ENCODE assay signal across 1 cellular context in the genomic region with DNA sequence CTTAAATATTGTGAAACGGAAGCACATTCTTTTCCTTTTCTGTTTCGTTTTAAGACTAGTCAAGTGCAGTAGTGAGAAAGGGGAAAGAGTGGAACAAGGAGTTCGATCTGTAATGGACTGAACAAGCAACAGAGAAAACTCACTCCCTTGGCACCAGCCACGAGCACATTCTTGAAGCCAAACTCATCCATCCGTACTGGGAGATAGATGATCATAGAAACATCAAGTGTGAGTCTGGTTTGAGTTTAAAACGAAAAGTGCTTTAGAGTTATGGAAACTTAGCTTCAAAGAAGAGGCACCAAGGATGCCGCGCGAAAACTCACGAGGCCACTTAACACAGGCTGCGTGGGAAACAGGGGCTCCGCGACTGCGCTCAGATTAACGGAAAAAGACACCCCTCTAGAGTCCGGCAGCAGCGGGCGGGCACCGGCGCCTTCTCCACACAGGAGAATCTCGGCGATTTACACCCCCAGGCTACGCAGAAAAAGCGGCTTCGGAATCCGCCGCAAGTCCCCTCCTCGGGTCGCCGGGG.
TF ChIP-seq lines count a peak whose summit lies in the region.

No MANE protein-coding gene starts in this region.

TF ChIP-seq in K562, 482 proteins besides CTCF, POLR2A, EP300 and RAD21 (continued from another document):
- TF ChIP-seq, protein P1, sequence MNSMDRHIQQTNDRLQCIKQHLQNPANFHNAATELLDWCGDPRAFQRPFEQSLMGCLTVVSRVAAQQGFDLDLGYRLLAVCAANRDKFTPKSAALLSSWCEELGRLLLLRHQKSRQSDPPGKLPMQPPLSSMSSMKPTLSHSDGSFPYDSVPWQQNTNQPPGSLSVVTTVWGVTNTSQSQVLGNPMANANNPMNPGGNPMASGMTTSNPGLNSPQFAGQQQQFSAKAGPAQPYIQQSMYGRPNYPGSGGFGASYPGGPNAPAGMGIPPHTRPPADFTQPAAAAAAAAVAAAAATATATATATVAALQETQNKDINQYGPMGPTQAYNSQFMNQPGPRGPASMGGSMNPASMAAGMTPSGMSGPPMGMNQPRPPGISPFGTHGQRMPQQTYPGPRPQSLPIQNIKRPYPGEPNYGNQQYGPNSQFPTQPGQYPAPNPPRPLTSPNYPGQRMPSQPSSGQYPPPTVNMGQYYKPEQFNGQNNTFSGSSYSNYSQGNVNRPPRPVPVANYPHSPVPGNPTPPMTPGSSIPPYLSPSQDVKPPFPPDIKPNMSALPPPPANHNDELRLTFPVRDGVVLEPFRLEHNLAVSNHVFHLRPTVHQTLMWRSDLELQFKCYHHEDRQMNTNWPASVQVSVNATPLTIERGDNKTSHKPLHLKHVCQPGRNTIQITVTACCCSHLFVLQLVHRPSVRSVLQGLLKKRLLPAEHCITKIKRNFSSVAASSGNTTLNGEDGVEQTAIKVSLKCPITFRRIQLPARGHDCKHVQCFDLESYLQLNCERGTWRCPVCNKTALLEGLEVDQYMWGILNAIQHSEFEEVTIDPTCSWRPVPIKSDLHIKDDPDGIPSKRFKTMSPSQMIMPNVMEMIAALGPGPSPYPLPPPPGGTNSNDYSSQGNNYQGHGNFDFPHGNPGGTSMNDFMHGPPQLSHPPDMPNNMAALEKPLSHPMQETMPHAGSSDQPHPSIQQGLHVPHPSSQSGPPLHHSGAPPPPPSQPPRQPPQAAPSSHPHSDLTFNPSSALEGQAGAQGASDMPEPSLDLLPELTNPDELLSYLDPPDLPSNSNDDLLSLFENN (IDR thresholded peaks at IDR 0.05; ENCODE audit: low read depth in 2 of 2, low read length in 2 of 2): no peak
- no peak for TF ChIP-seq ZNF140 (CRISPR knock-in tag; IDR thresholded peaks at IDR 0.05)
- no peak for TF ChIP-seq ID3 (CRISPR knock-in tag; IDR thresholded peaks at IDR 0.05)
- no peak for TF ChIP-seq ID3 (tag; IDR thresholded peaks at IDR 0.05)
- TF ChIP-seq ZNF311 (CRISPR knock-in tag; IDR thresholded peaks at IDR 0.05): 0 out of 2 replicates have a peak, but pooled peaks have one; percentile 35
- no peak for TF ChIP-seq ESRRB (CRISPR knock-in tag; IDR thresholded peaks at IDR 0.05; ENCODE audit: borderline replicate concordance)
- TF ChIP-seq RBFOX2 (IDR thresholded peaks at IDR 0.05; ENCODE audit: low read depth, low read length): no peak
- TF ChIP-seq, protein P2, sequence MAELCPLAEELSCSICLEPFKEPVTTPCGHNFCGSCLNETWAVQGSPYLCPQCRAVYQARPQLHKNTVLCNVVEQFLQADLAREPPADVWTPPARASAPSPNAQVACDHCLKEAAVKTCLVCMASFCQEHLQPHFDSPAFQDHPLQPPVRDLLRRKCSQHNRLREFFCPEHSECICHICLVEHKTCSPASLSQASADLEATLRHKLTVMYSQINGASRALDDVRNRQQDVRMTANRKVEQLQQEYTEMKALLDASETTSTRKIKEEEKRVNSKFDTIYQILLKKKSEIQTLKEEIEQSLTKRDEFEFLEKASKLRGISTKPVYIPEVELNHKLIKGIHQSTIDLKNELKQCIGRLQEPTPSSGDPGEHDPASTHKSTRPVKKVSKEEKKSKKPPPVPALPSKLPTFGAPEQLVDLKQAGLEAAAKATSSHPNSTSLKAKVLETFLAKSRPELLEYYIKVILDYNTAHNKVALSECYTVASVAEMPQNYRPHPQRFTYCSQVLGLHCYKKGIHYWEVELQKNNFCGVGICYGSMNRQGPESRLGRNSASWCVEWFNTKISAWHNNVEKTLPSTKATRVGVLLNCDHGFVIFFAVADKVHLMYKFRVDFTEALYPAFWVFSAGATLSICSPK (IDR thresholded peaks at IDR 0.05; ENCODE audit: borderline replicate concordance): no peak
- TF ChIP-seq, protein P3, sequence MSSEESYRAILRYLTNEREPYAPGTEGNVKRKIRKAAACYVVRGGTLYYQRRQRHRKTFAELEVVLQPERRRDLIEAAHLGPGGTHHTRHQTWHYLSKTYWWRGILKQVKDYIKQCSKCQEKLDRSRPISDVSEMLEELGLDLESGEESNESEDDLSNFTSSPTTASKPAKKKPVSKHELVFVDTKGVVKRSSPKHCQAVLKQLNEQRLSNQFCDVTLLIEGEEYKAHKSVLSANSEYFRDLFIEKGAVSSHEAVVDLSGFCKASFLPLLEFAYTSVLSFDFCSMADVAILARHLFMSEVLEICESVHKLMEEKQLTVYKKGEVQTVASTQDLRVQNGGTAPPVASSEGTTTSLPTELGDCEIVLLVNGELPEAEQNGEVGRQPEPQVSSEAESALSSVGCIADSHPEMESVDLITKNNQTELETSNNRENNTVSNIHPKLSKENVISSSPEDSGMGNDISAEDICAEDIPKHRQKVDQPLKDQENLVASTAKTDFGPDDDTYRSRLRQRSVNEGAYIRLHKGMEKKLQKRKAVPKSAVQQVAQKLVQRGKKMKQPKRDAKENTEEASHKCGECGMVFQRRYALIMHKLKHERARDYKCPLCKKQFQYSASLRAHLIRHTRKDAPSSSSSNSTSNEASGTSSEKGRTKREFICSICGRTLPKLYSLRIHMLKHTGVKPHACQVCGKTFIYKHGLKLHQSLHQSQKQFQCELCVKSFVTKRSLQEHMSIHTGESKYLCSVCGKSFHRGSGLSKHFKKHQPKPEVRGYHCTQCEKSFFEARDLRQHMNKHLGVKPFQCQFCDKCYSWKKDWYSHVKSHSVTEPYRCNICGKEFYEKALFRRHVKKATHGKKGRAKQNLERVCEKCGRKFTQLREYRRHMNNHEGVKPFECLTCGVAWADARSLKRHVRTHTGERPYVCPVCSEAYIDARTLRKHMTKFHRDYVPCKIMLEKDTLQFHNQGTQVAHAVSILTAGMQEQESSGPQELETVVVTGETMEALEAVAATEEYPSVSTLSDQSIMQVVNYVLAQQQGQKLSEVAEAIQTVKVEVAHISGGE (CRISPR knock-in tag; IDR thresholded peaks at IDR 0.05): no peak
- 0 out of 2 replicates have a peak, but pooled peaks have one; percentile 39 for TF ChIP-seq MIER1 (IDR thresholded peaks at IDR 0.05; ENCODE audit: low read depth)
- 0 out of 2 replicates have a peak, but pooled peaks have one; percentile 4 for TF ChIP-seq ZNF583 (CRISPR knock-in tag; IDR thresholded peaks at IDR 0.05)
